In genomic region chr3:169145551-169145950, GRCh38 we compare ENCODE assay signal across 11 cellular contexts.
A peak's percentile ranks its signal among the peaks of the same experiment; 100 is the strongest.
DNase-seq lines count a peak whose midpoint lies in the region; ATAC-seq and TF ChIP-seq lines count a peak whose summit lies in the region.
"Had no signal": no experiment of that assay in that cellular context is flagged by ENCODE, and none has a peak within 500 bp of the region (broad histone marks: within the 10 kb centered on the region; RNA-seq: fewer than 3 reads in every experiment).

No MANE protein-coding gene starts in this region.

- TF ChIP-seq POLR2A in body of pancreas (IDR thresholded peaks at IDR 0.05) = no peak

- H3K9ac ChIP-seq in iPS-18a (ENCODE audit: low read length) = no peak overlapping the region
- H3K9ac ChIP-seq in skeletal muscle satellite cell (ENCODE audit: low read depth, low read length) = peak overlapping the region; percentile 80

- TF ChIP-seq CTCF in HFF-Myc (IDR thresholded peaks at IDR 0.05; ENCODE audit: low read depth, low read length, missing control alignments) (no peak), body of pancreas (IDR thresholded peaks at IDR 0.05) (no peak)

- H3K4me3 ChIP-seq in HFF-Myc (replicated peaks; ENCODE audit: low read depth, low read length) = peak overlapping the region; percentile 72
- peak overlapping the region in 1 of 2 donors; percentile 42 for H3K4me3 ChIP-seq in body of pancreas
- peak overlapping the region; percentile 74 for H3K4me3 ChIP-seq in iPS-18a (ENCODE audit: low read length)
- H3K4me3 ChIP-seq in skeletal muscle satellite cell (ENCODE audit: low read length) = peak overlapping the region; percentile 85
- H3K4me3 ChIP-seq in effector memory CD4-positive, alpha-beta T cell (ENCODE audit: insufficient read depth, low read depth, low read length, poor library complexity, severe bottlenecking) = no peak overlapping the region

- H3K4me2 ChIP-seq in skeletal muscle satellite cell (ENCODE audit: low read length) = peak overlapping the region; percentile 90

- DNase-seq in HFF-Myc (ENCODE audit: extremely low read depth, low read depth) = no peak
- no peak for DNase-seq in body of pancreas
- DNase-seq in T1000 (lab: John Stamatoyannopoulos, UW) = no peak
- no peak for DNase-seq in NCI-H1105 (lab: John Stamatoyannopoulos, UW)
- DNase-seq in effector memory CD4-positive, alpha-beta T cell = no peak
- DNase-seq: stimulated activated naive CD4-positive, alpha-beta T cell had no signal

- intact Hi-C loops in body of pancreas (cut with DNase I) = no loop called here

- H3K27me3 ChIP-seq in body of pancreas (peaks cover 0 to 2% of the 10 kb centered on the region in 2 donors), iPS-18a (ENCODE audit: control insufficient read depth, insufficient read depth, low read length) (peaks cover 68% of the 10 kb centered on the region), skeletal muscle satellite cell (ENCODE audit: control insufficient read depth, insufficient read depth, low read length) (no peaks in the 10 kb centered on the region)
- H3K27me3 ChIP-seq in effector memory CD4-positive, alpha-beta T cell (replicated peaks; ENCODE audit: control insufficient read depth, insufficient read depth, low read length, poor library complexity, severe bottlenecking) = peaks cover 31% of the 10 kb centered on the region

- ATAC-seq in body of pancreas (no peak), HG03280 (IDR thresholded peaks at IDR 0.05; ENCODE audit: unreplicated experiment) (no peak)

- H3K27ac ChIP-seq in body of pancreas = peak overlapping the region in 3 of 4 donors; percentile 86 to 91 (median 90)
- H3K27ac ChIP-seq in iPS-18a (ENCODE audit: low read length) = no peak overlapping the region
- no peak overlapping the region for H3K27ac ChIP-seq in effector memory CD4-positive, alpha-beta T cell (ENCODE audit: insufficient read depth, low read length, poor library complexity, severe bottlenecking)
- H3K27ac ChIP-seq: VCaP had no signal

- H3K4me1 ChIP-seq in body of pancreas (peaks cover 27% of the 10 kb centered on the region), iPS-18a (ENCODE audit: control insufficient read depth, low read depth, low read length) (peaks cover 17% of the 10 kb centered on the region), skeletal muscle satellite cell (ENCODE audit: control insufficient read depth, insufficient read depth, low read length) (peaks cover 9% of the 10 kb centered on the region)
- peaks cover 14% of the 10 kb centered on the region for H3K4me1 ChIP-seq in effector memory CD4-positive, alpha-beta T cell (ENCODE audit: control insufficient read depth, insufficient read depth, low read length, poor library complexity, severe bottlenecking)

- H3K9me3 ChIP-seq in body of pancreas (no peaks in the 10 kb centered on the region), iPS-18a (ENCODE audit: control insufficient read depth, low read depth, low read length) (no peaks in the 10 kb centered on the region), skeletal muscle satellite cell (replicated peaks; ENCODE audit: low read length) (no peaks in the 10 kb centered on the region)
- no peaks in the 10 kb centered on the region for H3K9me3 ChIP-seq in effector memory CD4-positive, alpha-beta T cell (ENCODE audit: control insufficient read depth, low read length)
- H3K9me3 ChIP-seq: right lobe of liver had no signal

- H3K36me3 ChIP-seq in body of pancreas (replicated peaks in 1 of 2; ENCODE audit: insufficient read depth in 1 of 2, low read depth in 2 of 2) (no peaks in the 10 kb centered on the region), iPS-18a (ENCODE audit: control insufficient read depth, low read depth, low read length) (no peaks in the 10 kb centered on the region), skeletal muscle satellite cell (ENCODE audit: insufficient read depth, low read length) (no peaks in the 10 kb centered on the region)
- H3K36me3 ChIP-seq in effector memory CD4-positive, alpha-beta T cell (ENCODE audit: control insufficient read depth, insufficient read depth, low read length) = no peaks in the 10 kb centered on the region
- H3K36me3 ChIP-seq: right lobe of liver had no signal

- WGBS in body of pancreas, 2 donors = 15 to 20% methylated on average over 3 of the region's 3 CpGs

Comparison
In these comparisons a context has a peak if more than half of its experiments do, and no peak if none do; other contexts are left out.
1. H3K27ac ChIP-seq: peak in body of pancreas (3 of 4); none in iPS-18a (single experiment) and effector memory CD4-positive, alpha-beta T cell (single experiment).